Comparison of ENCODE assay signal across 24 cellular contexts in genomic region chr22:42881298-42881697, GRCh38.
"Had no signal": no experiment of that assay in that cellular context is flagged by ENCODE, and none has a peak within 500 bp of the region (broad histone marks: within the 10 kb centered on the region; RNA-seq: fewer than 3 reads in every experiment).

No MANE protein-coding gene starts in this region.

- H3K27ac ChIP-seq: parathyroid adenoma, right atrium auricular region, uterus had no signal

- H3K4me3 Mint-ChIP-seq: activated B cell treated with CpG ODN at 0.5 μM for 24 hours; activated CD8-positive, alpha-beta T cell treated with anti-CD3 and anti-CD28 coated beads for 36 hours; activated naive CD8-positive, alpha-beta T cell treated with anti-CD3 and anti-CD28 coated beads for 36 hours; activated T-cell treated with anti-CD3 and anti-CD28 coated beads, Interleukin-2, amount 50 U/mL, for 72 hours; mesothelial cell of epicardium; naive thymus-derived CD4-positive, alpha-beta T cell; stimulated activated naive CD8-positive, alpha-beta T cell treated with anti-CD3 and anti-CD28 coated beads, Interleukin-15, Interleukin-2, amounts not matched to agents 100 ng/mL and 50 ng/mL, for 24 hours; type B pancreatic cell had no signal

- H3K4me3 ChIP-seq: right atrium auricular region, uterus had no signal

- H3K27me3 ChIP-seq: right atrium auricular region, uterus had no signal

- H3K27ac Mint-ChIP-seq: activated CD8-positive, alpha-beta T cell treated with anti-CD3 and anti-CD28 coated beads for 36 hours; activated naive CD8-positive, alpha-beta T cell treated with anti-CD3 and anti-CD28 coated beads for 36 hours; activated T-cell treated with anti-CD3 and anti-CD28 coated beads, Interleukin-2, amount 50 U/mL, for 72 hours; mesothelial cell of epicardium; stimulated activated naive CD8-positive, alpha-beta T cell treated with anti-CD3 and anti-CD28 coated beads, Interleukin-15, Interleukin-2, amounts not matched to agents 100 ng/mL and 50 ng/mL, for 24 hours; type B pancreatic cell had no signal

- H3K27me3 Mint-ChIP-seq: activated B cell treated with CpG ODN at 0.5 μM for 24 hours; activated CD8-positive, alpha-beta T cell treated with anti-CD3 and anti-CD28 coated beads for 36 hours; activated naive CD8-positive, alpha-beta T cell treated with anti-CD3 and anti-CD28 coated beads for 36 hours; naive thymus-derived CD4-positive, alpha-beta T cell; stimulated activated naive CD8-positive, alpha-beta T cell treated with anti-CD3 and anti-CD28 coated beads, Interleukin-15, Interleukin-2, amounts not matched to agents 100 ng/mL and 50 ng/mL, for 24 hours; type B pancreatic cell had no signal

- FAIRE-seq: astrocyte, endothelial cell of umbilical vein, TTC549 had no signal

- H3K4me1 Mint-ChIP-seq: activated naive CD8-positive, alpha-beta T cell treated with anti-CD3 and anti-CD28 coated beads for 36 hours; mesothelial cell of epicardium; naive thymus-derived CD4-positive, alpha-beta T cell had no signal

- H3K9me3 ChIP-seq: right atrium auricular region, uterus had no signal

- H3K36me3 ChIP-seq: uterus had no signal

- ATAC-seq: activated CD8-positive, alpha-beta T cell treated with anti-CD3 and anti-CD28 coated beads for 36 hours; activated T-cell treated with anti-CD3 and anti-CD28 coated beads, Interleukin-2, amount 50 U/mL, for 72 hours; naive thymus-derived CD4-positive, alpha-beta T cell had no signal

- H3K9ac ChIP-seq: parathyroid adenoma had no signal

- DNase-seq: activated B cell treated with CpG ODN at 0.5 μM for 24 hours; activated CD4-positive, alpha-beta T cell treated with anti-CD3 and anti-CD28 coated beads, Interleukin-2, amount 50 U/mL, for 1 hour; activated CD8-positive, alpha-beta T cell treated with anti-CD3 and anti-CD28 coated beads for 36 hours; activated naive CD4-positive, alpha-beta T cell; activated naive CD8-positive, alpha-beta T cell treated with anti-CD3 and anti-CD28 coated beads for 36 hours; activated T-cell treated with anti-CD3 and anti-CD28 coated beads for 4 hours; activated T-cell treated with anti-CD3 and anti-CD28 coated beads, Interleukin-2, amount 50 U/mL, for 72 hours; cortex of kidney; head of caudate nucleus; hypothalamus; kidney glomerular epithelial cell; mammary epithelial cell; naive thymus-derived CD4-positive, alpha-beta T cell; stimulated activated CD4-positive, alpha-beta T cell treated with anti-CD3 and anti-CD28 coated beads, Interleukin-2, amount 100 ng/mL, for 48 hours; T-helper 1 cell; uterus had no signal

- H3K9me3 Mint-ChIP-seq: activated B cell treated with CpG ODN at 0.5 μM for 24 hours; activated CD8-positive, alpha-beta T cell treated with anti-CD3 and anti-CD28 coated beads for 36 hours; activated naive CD8-positive, alpha-beta T cell treated with anti-CD3 and anti-CD28 coated beads for 36 hours; activated T-cell treated with anti-CD3 and anti-CD28 coated beads, Interleukin-2, amount 50 U/mL, for 72 hours; mesothelial cell of epicardium; naive thymus-derived CD4-positive, alpha-beta T cell; stimulated activated naive CD8-positive, alpha-beta T cell treated with anti-CD3 and anti-CD28 coated beads, Interleukin-15, Interleukin-2, amounts not matched to agents 100 ng/mL and 50 ng/mL, for 24 hours; type B pancreatic cell had no signal

- H3K4me1 ChIP-seq: parathyroid adenoma, uterus had no signal
